In the genomic region with DNA sequence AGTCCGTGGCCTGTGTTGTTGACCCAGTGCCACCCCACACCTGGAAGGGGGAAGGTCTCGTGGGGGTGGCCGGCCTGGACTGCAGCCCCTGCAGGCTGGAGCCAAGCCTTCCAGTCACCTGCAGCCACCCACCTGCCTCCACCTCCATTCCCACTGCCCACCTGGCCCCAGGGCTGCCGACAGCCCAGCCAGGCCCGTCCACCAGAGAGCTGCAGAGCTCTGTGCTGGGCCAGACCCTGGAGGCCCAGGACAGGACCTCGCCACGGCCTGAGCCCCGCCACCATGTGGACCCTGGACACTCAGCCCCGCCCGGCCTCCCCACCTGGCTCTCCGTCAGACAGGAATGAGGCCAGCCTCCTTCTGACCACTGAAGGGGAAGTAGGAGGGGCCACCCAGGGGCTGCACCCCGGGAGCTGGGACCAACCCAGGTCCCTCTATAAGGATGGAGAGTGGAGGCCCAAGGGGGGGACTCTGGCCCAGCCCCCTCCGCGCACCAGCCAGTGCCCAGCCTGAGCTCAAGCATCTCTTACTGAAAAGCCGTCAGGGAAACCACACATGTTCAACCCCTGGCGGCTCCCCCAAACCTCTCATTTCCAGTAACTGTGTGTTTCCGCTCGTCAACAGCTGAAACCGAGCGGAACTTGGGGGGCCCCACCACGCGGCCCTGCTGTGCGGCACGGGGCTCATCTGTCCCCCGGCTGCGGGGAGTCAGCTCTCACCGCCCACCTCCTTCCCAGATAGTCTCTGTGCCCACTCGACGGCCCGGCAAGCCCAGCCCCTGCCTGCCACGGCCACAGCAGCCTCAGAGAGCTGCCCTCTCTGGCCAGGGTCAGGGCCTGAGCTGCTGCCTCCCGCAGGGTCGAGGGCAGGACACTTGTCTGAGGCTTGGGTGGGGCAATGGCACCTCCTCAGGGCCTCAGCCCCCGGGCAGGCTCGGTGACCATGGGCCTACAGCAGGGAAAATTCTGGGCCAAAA, we compare ENCODE assay signal across 8 cellular contexts. TPM values are rescaled to one million over a fixed set of nuclear protein-coding genes. Genes with fewer than 3 reads are reported as not detected.
A peak's percentile ranks its signal among the peaks of the same experiment; 100 is the strongest.
DNase-seq lines count a peak whose midpoint lies in the region; ATAC-seq and TF ChIP-seq lines count a peak whose summit lies in the region.

No MANE protein-coding gene starts in this region.

- no peak for TF ChIP-seq CTCF in GM10248 (IDR thresholded peaks at IDR 0.05; ENCODE audit: control extremely low read depth, extremely low read depth, low read depth, missing control alignments)

- POLR2A ChIA-PET in GM10248 (lab: Yijun Ruan, JAX) = no interaction called here

- H3K36me3 ChIP-seq in SJCRH30 = no peaks in the 10 kb centered on the region

- DNase-seq in GM10248 (ENCODE audit: extremely low spot score) (peak; percentile 68), sciatic nerve (ENCODE audit: low spot score) (no peak), SJCRH30 (no peak)
- DNase-seq in activated CD4-positive, alpha-beta T cell treated with anti-CD3 and anti-CD28 coated beads for 4 hours = peak; percentile 55 to 76
- DNase-seq in effector CD4-positive, alpha-beta T cell = peak; percentile 52
- DNase-seq in stimulated activated CD4-positive, alpha-beta T cell treated with anti-CD3 and anti-CD28 coated beads, Interleukin-2, amount 100 ng/mL, for 24 hours = peak; percentile 73 to 78

- ATAC-seq in HG03135 (IDR thresholded peaks at IDR 0.05; ENCODE audit: unreplicated experiment) = no peak
- no peak for ATAC-seq in sciatic nerve
- ATAC-seq in GM19351 (IDR thresholded peaks at IDR 0.05; ENCODE audit: unreplicated experiment) = no peak

- intact Hi-C loops in sciatic nerve (cut with DNase I) = no loop called here

- CTCF ChIA-PET in GM10248 (lab: Yijun Ruan, JAX) = interaction anchor here (0.9 to 1.9 kb wide), 8 partner anchors 12 to 97 kb away, joined by 3 to 7 read pairs (median 3); no protein-coding TSS in a partner anchor

- H3K4me3 ChIP-seq in SJCRH30 = no peak overlapping the region

- H3K4me1 ChIP-seq in SJCRH30 = peaks cover 22% of the 10 kb centered on the region

- no peak overlapping the region for H3K27ac ChIP-seq in SJCRH30

- no peaks in the 10 kb centered on the region for H3K27me3 ChIP-seq in SJCRH30

- H3K9me3 ChIP-seq in SJCRH30 (replicated peaks) = no peaks in the 10 kb centered on the region

RNA-seq across cellular contexts. Expression of gene NOTCH1, which starts 12.8 kb away (rescaled TPM):
- 84.2 TPM for total RNA-seq in sciatic nerve
- 25.8 and 28.5 TPM in 2 replicates for total RNA-seq in SJCRH30 (2014; rRNA removed; shearing (Covaris generic))

RNA-seq across cellular contexts. Expression of gene SEC16A, which starts 50.2 kb away (rescaled TPM):
- total RNA-seq in sciatic nerve = 52.2 TPM
- 44.5 and 47.7 TPM in 2 replicates for total RNA-seq in SJCRH30 (2014; rRNA removed; shearing (Covaris generic))

Comparison
In these comparisons a context has a peak if more than half of its experiments do, and no peak if none do; other contexts are left out.
1. DNase-seq: peak in GM10248 (single experiment), activated CD4-positive, alpha-beta T cell treated with anti-CD3 and anti-CD28 coated beads for 4 hours (2 of 2), effector CD4-positive, alpha-beta T cell (single experiment) and stimulated activated CD4-positive, alpha-beta T cell treated with anti-CD3 and anti-CD28 coated beads, Interleukin-2, amount 100 ng/mL, for 24 hours (2 of 2); none in sciatic nerve (single experiment) and SJCRH30 (0 of 2).